In genomic region chr2:99183025-99183424, GRCh38 we compare ENCODE assay signal across 16 cellular contexts. TPM values are rescaled to one million over a fixed set of nuclear protein-coding genes. Genes with fewer than 3 reads are reported as not detected.
DNase-seq lines count a peak whose midpoint lies in the region; ATAC-seq and TF ChIP-seq lines count a peak whose summit lies in the region.
"Had no signal": no experiment of that assay in that cellular context is flagged by ENCODE, and none has a peak within 500 bp of the region (broad histone marks: within the 10 kb centered on the region; RNA-seq: fewer than 3 reads in every experiment).

No MANE protein-coding gene starts in this region.

- intact Hi-C loops in activated T-helper 2 cell treated with anti-CD3 and anti-CD28 coated beads, Interferon-gamma antibody, Interleukin-2, Interleukin-4, amounts not matched to agents 10 μg/mL and 5 μg/mL and 100 μg/mL, durations not matched to agents 14 hours and 24 hours and 36 hours (cut with micrococcal nuclease): loop anchor here (5.0 kb wide), 1 partner anchor 96 kb away; no protein-coding TSS in a partner anchor
- intact Hi-C loops in thyroid gland (cut with DNase I): loop anchor here (10.0 kb wide), 1 partner anchor 152 kb away; the partner anchor contains the start of genes EIF5B and TXNDC9

- TF ChIP-seq CTCF in thyroid gland (IDR thresholded peaks at IDR 0.05): no peak

- H3K4me3 Mint-ChIP-seq in activated T-helper 2 cell treated with anti-CD3 and anti-CD28 coated beads, Interferon-gamma antibody, Interleukin-2, Interleukin-4, amounts not matched to agents 10 μg/mL and 5 μg/mL and 100 μg/mL, durations not matched to agents 14 hours and 24 hours and 36 hours (ENCODE audit: low read depth): peak overlapping the region; percentile 22
- peak overlapping the region in 5 of 8 donors; percentile 8 to 68 (median 17) for H3K4me3 Mint-ChIP-seq in naive B cell
- H3K4me3 Mint-ChIP-seq: activated CD4-positive, alpha-beta memory T cell treated with anti-CD3 and anti-CD28 coated beads, Interleukin-2, amount 10 ng/mL, durations not matched to agents 7 days and 5 days had no signal

- H3K27me3 ChIP-seq in H7 (ENCODE audit: control insufficient read depth, insufficient read depth, low read length): no peaks in the 10 kb centered on the region
- no peaks in the 10 kb centered on the region for H3K27me3 ChIP-seq in thyroid gland
- H3K27me3 ChIP-seq: adrenal gland, dorsolateral prefrontal cortex, transverse colon had no signal

- DNase-seq in NCI-H2196 (lab: John Stamatoyannopoulos, UW; ENCODE audit: unreplicated experiment) (peak; percentile 8), NCI-H2196 treated with DMSO at 0.1 percent for 48 hours (lab: John Stamatoyannopoulos, UW; ENCODE audit: unreplicated experiment) (no peak), H7 (peak; percentile 18), naive B cell (no peak), thyroid gland (no peak)
- DNase-seq in activated T-helper 2 cell treated with anti-CD3 and anti-CD28 coated beads, Interferon-gamma antibody, Interleukin-2, Interleukin-4, amounts not matched to agents 10 μg/mL and 5 μg/mL and 100 μg/mL, durations not matched to agents 14 hours and 24 hours and 36 hours (ENCODE audit: low spot score): no peak
- DNase-seq: activated CD4-positive, alpha-beta memory T cell treated with anti-CD3 and anti-CD28 coated beads, Interleukin-2, amount 10 ng/mL, durations not matched to agents 7 days and 5 days; adrenal gland; DMS79; dorsolateral prefrontal cortex; kidney; NCI-H2081; transverse colon had no signal

- ATAC-seq in naive B cell (ENCODE audit: low read depth in 2 of 2): no peak
- ATAC-seq in HG03378 (IDR thresholded peaks at IDR 0.05; ENCODE audit: unreplicated experiment): no peak
- no peak for ATAC-seq in GM19463 (IDR thresholded peaks at IDR 0.05; ENCODE audit: unreplicated experiment)

- H3K4me1 Mint-ChIP-seq in activated T-helper 2 cell treated with anti-CD3 and anti-CD28 coated beads, Interferon-gamma antibody, Interleukin-2, Interleukin-4, amounts not matched to agents 10 μg/mL and 5 μg/mL and 100 μg/mL, durations not matched to agents 14 hours and 24 hours and 36 hours (ENCODE audit: low read depth): peaks cover 31% of the 10 kb centered on the region
- peaks cover 31 to 60% (median 44%) of the 10 kb centered on the region in 3 donors for H3K4me1 Mint-ChIP-seq in naive B cell

- H3K4me3 ChIP-seq in H7 (ENCODE audit: insufficient read depth, low read depth, low read length) (no peak overlapping the region), thyroid gland (replicated peaks in 1 of 3) (no peak overlapping the region)
- H3K4me3 ChIP-seq: adrenal gland, transverse colon had no signal

- H3K27me3 Mint-ChIP-seq in activated T-helper 2 cell treated with anti-CD3 and anti-CD28 coated beads, Interferon-gamma antibody, Interleukin-2, Interleukin-4, amounts not matched to agents 10 μg/mL and 5 μg/mL and 100 μg/mL, durations not matched to agents 14 hours and 24 hours and 36 hours (ENCODE audit: low read depth): no peaks in the 10 kb centered on the region
- H3K27me3 Mint-ChIP-seq in naive B cell: no peaks in the 10 kb centered on the region
- H3K27me3 Mint-ChIP-seq: activated CD4-positive, alpha-beta memory T cell treated with anti-CD3 and anti-CD28 coated beads, Interleukin-2, amount 10 ng/mL, durations not matched to agents 7 days and 5 days had no signal

- TF ChIP-seq POLR2A in thyroid gland (IDR thresholded peaks at IDR 0.05): no peak

- peaks cover 12% of the 10 kb centered on the region for H3K36me3 Mint-ChIP-seq in activated T-helper 2 cell treated with anti-CD3 and anti-CD28 coated beads, Interferon-gamma antibody, Interleukin-2, Interleukin-4, amounts not matched to agents 10 μg/mL and 5 μg/mL and 100 μg/mL, durations not matched to agents 14 hours and 24 hours and 36 hours (ENCODE audit: low read depth)
- peaks cover 2 to 6% of the 10 kb centered on the region in 2 donors for H3K36me3 Mint-ChIP-seq in naive B cell

- H3K4me1 ChIP-seq in thyroid gland: peaks cover 14 to 30% of the 10 kb centered on the region in 2 donors

- peaks cover 1% of the 10 kb centered on the region for H3K36me3 ChIP-seq in H7 (replicated peaks; ENCODE audit: control insufficient read depth, insufficient read depth, low read length)
- H3K36me3 ChIP-seq in thyroid gland: no peaks in the 10 kb centered on the region
- H3K36me3 ChIP-seq: adrenal gland, transverse colon had no signal

- H3K27ac ChIP-seq in thyroid gland: no peak overlapping the region
- H3K27ac ChIP-seq: adrenal gland, dorsolateral prefrontal cortex, transverse colon had no signal

- H3K27ac Mint-ChIP-seq in activated T-helper 2 cell treated with anti-CD3 and anti-CD28 coated beads, Interferon-gamma antibody, Interleukin-2, Interleukin-4, amounts not matched to agents 10 μg/mL and 5 μg/mL and 100 μg/mL, durations not matched to agents 14 hours and 24 hours and 36 hours: no peak overlapping the region
- H3K27ac Mint-ChIP-seq in naive B cell: peak overlapping the region in 1 of 6 donors; percentile 24
- H3K27ac Mint-ChIP-seq: activated CD4-positive, alpha-beta memory T cell treated with anti-CD3 and anti-CD28 coated beads, Interleukin-2, amount 10 ng/mL, durations not matched to agents 7 days and 5 days had no signal

- H3K9me3 ChIP-seq in thyroid gland: no peaks in the 10 kb centered on the region
- H3K9me3 ChIP-seq: adrenal gland, transverse colon had no signal

- no peaks in the 10 kb centered on the region for H3K9me3 Mint-ChIP-seq in activated T-helper 2 cell treated with anti-CD3 and anti-CD28 coated beads, Interferon-gamma antibody, Interleukin-2, Interleukin-4, amounts not matched to agents 10 μg/mL and 5 μg/mL and 100 μg/mL, durations not matched to agents 14 hours and 24 hours and 36 hours
- H3K9me3 Mint-ChIP-seq in naive B cell: no peaks in the 10 kb centered on the region
- H3K9me3 Mint-ChIP-seq: activated CD4-positive, alpha-beta memory T cell treated with anti-CD3 and anti-CD28 coated beads, Interleukin-2, amount 10 ng/mL, durations not matched to agents 7 days and 5 days had no signal

- 93 to 96% methylated on average over 3 of the region's 3 CpGs for WGBS in thyroid gland, 2 donors

RNA-seq across cellular contexts. Expression of gene MRPL30, which starts 2.0 kb away (rescaled TPM):
- total RNA-seq in H7 (2014; rRNA removed; shearing (Covaris generic)): 39.3 and 49.0 TPM in 2 replicates
- total RNA-seq in activated T-helper 2 cell treated with anti-CD3 and anti-CD28 coated beads, Interferon-gamma antibody, Interleukin-2, Interleukin-4, amounts not matched to agents 10 μg/mL and 5 μg/mL and 100 μg/mL, durations not matched to agents 14 hours and 24 hours and 36 hours: 27.6 and 29.4 TPM in 2 replicates
- polyA plus RNA-seq in naive B cell (ENCODE audit: low read depth in 6 of 6): 10 to 100 TPM; 10.4 to 25.2 (median 17.9) TPM
- total RNA-seq in thyroid gland: 10 to 100 TPM; 27.2 to 47.9 (median 37.0) TPM

RNA-seq across cellular contexts. Expression of gene MITD1, which starts 2.2 kb away (rescaled TPM):
- 26.5 and 39.5 TPM in 2 replicates for total RNA-seq in H7 (2014; rRNA removed; shearing (Covaris generic))
- 49.7 and 52.4 TPM in 2 replicates for total RNA-seq in activated T-helper 2 cell treated with anti-CD3 and anti-CD28 coated beads, Interferon-gamma antibody, Interleukin-2, Interleukin-4, amounts not matched to agents 10 μg/mL and 5 μg/mL and 100 μg/mL, durations not matched to agents 14 hours and 24 hours and 36 hours
- 10 to 100 TPM; 64.7 to 81.5 (median 67.7) TPM for polyA plus RNA-seq in naive B cell (ENCODE audit: low read depth in 6 of 6)
- 10 to 100 TPM; 20.8 to 39.6 (median 25.9) TPM for total RNA-seq in thyroid gland

RNA-seq across cellular contexts. Expression of gene LIPT1, which starts 28.3 kb away (rescaled TPM):
- 7.3 and 7.4 TPM in 2 replicates for total RNA-seq in H7 (2014; rRNA removed; shearing (Covaris generic))
- 3.4 and 3.5 TPM in 2 replicates for total RNA-seq in activated T-helper 2 cell treated with anti-CD3 and anti-CD28 coated beads, Interferon-gamma antibody, Interleukin-2, Interleukin-4, amounts not matched to agents 10 μg/mL and 5 μg/mL and 100 μg/mL, durations not matched to agents 14 hours and 24 hours and 36 hours
- polyA plus RNA-seq in naive B cell (ENCODE audit: low read depth in 6 of 6): 10 to 100 TPM in 5 of 6 donors, 1 to 10 TPM in 1; 9.9 to 23.4 (median 20.6) TPM
- total RNA-seq in thyroid gland: 10 to 100 TPM; 10.6 to 15.5 (median 12.7) TPM

RNA-seq across cellular contexts. Expression of gene TSGA10, which starts 28.3 kb away (rescaled TPM):
- 1.1 and 3.5 TPM in 2 replicates for total RNA-seq in H7 (2014; rRNA removed; shearing (Covaris generic))
- total RNA-seq in activated T-helper 2 cell treated with anti-CD3 and anti-CD28 coated beads, Interferon-gamma antibody, Interleukin-2, Interleukin-4, amounts not matched to agents 10 μg/mL and 5 μg/mL and 100 μg/mL, durations not matched to agents 14 hours and 24 hours and 36 hours: 3.3 and 3.4 TPM in 2 replicates
- 10 to 100 TPM; 17.2 to 42.2 (median 21.9) TPM for polyA plus RNA-seq in naive B cell (ENCODE audit: low read depth in 6 of 6)
- total RNA-seq in thyroid gland: 10 to 100 TPM; 16.5 to 35.0 (median 30.7) TPM

RNA-seq across cellular contexts. Expression of gene C2orf15, which starts 41.5 kb away (rescaled TPM):
- total RNA-seq in H7 (2014; rRNA removed; shearing (Covaris generic)): 2.2 and 5.7 TPM in 2 replicates
- 0.16 TPM in 1 of 2 replicates, not detected in the other for total RNA-seq in activated T-helper 2 cell treated with anti-CD3 and anti-CD28 coated beads, Interferon-gamma antibody, Interleukin-2, Interleukin-4, amounts not matched to agents 10 μg/mL and 5 μg/mL and 100 μg/mL, durations not matched to agents 14 hours and 24 hours and 36 hours
- 1 to 10 TPM in 5 of 6 donors, not detected in 1; 1.6 to 5.7 (median 3.4) TPM for polyA plus RNA-seq in naive B cell (ENCODE audit: low read depth in 6 of 6)
- total RNA-seq in thyroid gland: 1 to 10 TPM; 2.0 to 6.5 (median 4.3) TPM
- total RNA-seq: fibroblast of villous mesenchyme had no signal

Comparison
In these comparisons a context has a peak if more than half of its experiments do, and no peak if none do; other contexts are left out.
1. DNase-seq: peak in NCI-H2196 (single experiment) and H7 (single experiment); none in NCI-H2196 treated with DMSO at 0.1 percent for 48 hours (single experiment), activated T-helper 2 cell treated with anti-CD3 and anti-CD28 coated beads, Interferon-gamma antibody, Interleukin-2, Interleukin-4, amounts not matched to agents 10 μg/mL and 5 μg/mL and 100 μg/mL, durations not matched to agents 14 hours and 24 hours and 36 hours (single experiment), naive B cell (single experiment) and thyroid gland (0 of 2).